Comparison of ENCODE assay signal across 18 cellular contexts in genomic region chr3:144229973-144230372, GRCh38.
"Had no signal": no experiment of that assay in that cellular context is flagged by ENCODE, and none has a peak within 500 bp of the region (broad histone marks: within the 10 kb centered on the region; RNA-seq: fewer than 3 reads in every experiment).

No MANE protein-coding gene starts in this region.

- H3K4me1 Mint-ChIP-seq: activated CD4-positive, alpha-beta memory T cell treated with anti-CD3 and anti-CD28 coated beads, Interleukin-2, amount 10 ng/mL, durations not matched to agents 7 days and 5 days; activated CD8-positive, alpha-beta memory T cell treated with anti-CD3 and anti-CD28 coated beads, Interleukin-2, amount 10 ng/mL, durations not matched to agents 7 days and 5 days; activated naive CD8-positive, alpha-beta T cell treated with anti-CD3 and anti-CD28 coated beads, Interleukin-2, amount 10 ng/mL, durations not matched to agents 7 days and 5 days; stimulated activated memory B cell treated with anti-CD40 and anti-IgM and Interleukin-4, amounts not matched to agents 10 μg/mL and 1 μg/mL and 100 μg/mL, for 72 hours had no signal

- H3K27me3 Mint-ChIP-seq: activated CD4-positive, alpha-beta memory T cell treated with anti-CD3 and anti-CD28 coated beads, Interleukin-2, amount 10 ng/mL, durations not matched to agents 7 days and 5 days; activated CD8-positive, alpha-beta memory T cell treated with anti-CD3 and anti-CD28 coated beads, Interleukin-2, amount 10 ng/mL, durations not matched to agents 7 days and 5 days; stimulated activated memory B cell treated with anti-CD40 and anti-IgM and Interleukin-4, amounts not matched to agents 10 μg/mL and 1 μg/mL and 100 μg/mL, for 72 hours had no signal

- H3K36me3 Mint-ChIP-seq: activated CD8-positive, alpha-beta memory T cell treated with anti-CD3 and anti-CD28 coated beads, Interleukin-2, amount 10 ng/mL, durations not matched to agents 7 days and 5 days; activated naive CD8-positive, alpha-beta T cell treated with anti-CD3 and anti-CD28 coated beads, Interleukin-2, amount 10 ng/mL, durations not matched to agents 7 days and 5 days; natural killer cell treated with Interleukin-12 subunit alpha and Interleukin-12 subunit beta and Interleukin-15 and Interleukin-18, amount 100 ng/mL, for 72 hours; stimulated activated memory B cell treated with anti-CD40 and anti-IgM and Interleukin-4, amounts not matched to agents 10 μg/mL and 1 μg/mL and 100 μg/mL, for 72 hours had no signal

- H3K4me3 Mint-ChIP-seq: activated CD4-positive, alpha-beta memory T cell treated with anti-CD3 and anti-CD28 coated beads, Interleukin-2, amount 10 ng/mL, durations not matched to agents 7 days and 5 days; activated CD8-positive, alpha-beta memory T cell treated with anti-CD3 and anti-CD28 coated beads, Interleukin-2, amount 10 ng/mL, durations not matched to agents 7 days and 5 days; activated naive CD8-positive, alpha-beta T cell treated with anti-CD3 and anti-CD28 coated beads, Interleukin-2, amount 10 ng/mL, durations not matched to agents 7 days and 5 days; natural killer cell treated with Interleukin-12 subunit alpha and Interleukin-12 subunit beta and Interleukin-15 and Interleukin-18, amount 100 ng/mL, for 72 hours; stimulated activated memory B cell treated with anti-CD40 and anti-IgM and Interleukin-4, amounts not matched to agents 10 μg/mL and 1 μg/mL and 100 μg/mL, for 72 hours had no signal

- H3K9me3 Mint-ChIP-seq: activated CD4-positive, alpha-beta memory T cell treated with anti-CD3 and anti-CD28 coated beads, Interleukin-2, amount 10 ng/mL, durations not matched to agents 7 days and 5 days; activated naive CD8-positive, alpha-beta T cell treated with anti-CD3 and anti-CD28 coated beads, Interleukin-2, amount 10 ng/mL, durations not matched to agents 7 days and 5 days; activated T-helper 2 cell treated with anti-CD3 and anti-CD28 coated beads, Interferon-gamma antibody, Interleukin-2, Interleukin-4, amounts not matched to agents 10 μg/mL and 5 μg/mL and 100 μg/mL, durations not matched to agents 14 hours and 24 hours and 36 hours; natural killer cell treated with Interleukin-12 subunit alpha and Interleukin-12 subunit beta and Interleukin-15 and Interleukin-18, amount 100 ng/mL, for 72 hours; stimulated activated memory B cell treated with anti-CD40 and anti-IgM and Interleukin-4, amounts not matched to agents 10 μg/mL and 1 μg/mL and 100 μg/mL, for 72 hours had no signal

- ATAC-seq: activated CD8-positive, alpha-beta memory T cell treated with anti-CD3 and anti-CD28 coated beads, Interleukin-2, amount 10 ng/mL, durations not matched to agents 7 days and 5 days; left cardiac atrium; natural killer cell treated with Interleukin-12 subunit alpha and Interleukin-12 subunit beta and Interleukin-15 and Interleukin-18, amount 100 ng/mL, for 72 hours; stimulated activated memory B cell treated with anti-CD40 and anti-IgM and Interleukin-4, amounts not matched to agents 10 μg/mL and 1 μg/mL and 100 μg/mL, for 72 hours; upper lobe of right lung had no signal

- H3K27ac Mint-ChIP-seq: activated CD4-positive, alpha-beta memory T cell treated with anti-CD3 and anti-CD28 coated beads, Interleukin-2, amount 10 ng/mL, durations not matched to agents 7 days and 5 days; activated CD8-positive, alpha-beta memory T cell treated with anti-CD3 and anti-CD28 coated beads, Interleukin-2, amount 10 ng/mL, durations not matched to agents 7 days and 5 days; activated naive CD8-positive, alpha-beta T cell treated with anti-CD3 and anti-CD28 coated beads, Interleukin-2, amount 10 ng/mL, durations not matched to agents 7 days and 5 days; activated T-helper 2 cell treated with anti-CD3 and anti-CD28 coated beads, Interferon-gamma antibody, Interleukin-2, Interleukin-4, amounts not matched to agents 10 μg/mL and 5 μg/mL and 100 μg/mL, durations not matched to agents 14 hours and 24 hours and 36 hours; natural killer cell treated with Interleukin-12 subunit alpha and Interleukin-12 subunit beta and Interleukin-15 and Interleukin-18, amount 100 ng/mL, for 72 hours; stimulated activated memory B cell treated with anti-CD40 and anti-IgM and Interleukin-4, amounts not matched to agents 10 μg/mL and 1 μg/mL and 100 μg/mL, for 72 hours had no signal

- DNase-seq: activated CD4-positive, alpha-beta memory T cell treated with anti-CD3 and anti-CD28 coated beads, Interleukin-2, amount 10 ng/mL, durations not matched to agents 7 days and 5 days; activated CD4-positive, alpha-beta T cell treated with anti-CD3 and anti-CD28 coated beads for 48 hours; activated CD4-positive, CD25-positive, alpha-beta regulatory T cell; activated CD8-positive, alpha-beta memory T cell treated with anti-CD3 and anti-CD28 coated beads, Interleukin-2, amount 10 ng/mL, durations not matched to agents 7 days and 5 days; activated naive CD4-positive, alpha-beta T cell treated with Interleukin-2 at 50 U/mL for 16 hours; activated naive CD8-positive, alpha-beta T cell treated with anti-CD3 and anti-CD28 coated beads, Interleukin-2, amount 10 ng/mL, durations not matched to agents 7 days and 5 days; amygdala; left cardiac atrium; sigmoid colon; spleen; stimulated activated CD4-positive, alpha-beta T cell treated with anti-CD3 and anti-CD28 coated beads, Interleukin-4, amount 100 ng/mL, for 4 hours; upper lobe of right lung had no signal

- H3K4me3 ChIP-seq: dorsolateral prefrontal cortex, hepatocyte, sigmoid colon, spleen, thoracic aorta, upper lobe of right lung had no signal
